ENCODE assay signal across 16 cellular contexts in the genomic region with DNA sequence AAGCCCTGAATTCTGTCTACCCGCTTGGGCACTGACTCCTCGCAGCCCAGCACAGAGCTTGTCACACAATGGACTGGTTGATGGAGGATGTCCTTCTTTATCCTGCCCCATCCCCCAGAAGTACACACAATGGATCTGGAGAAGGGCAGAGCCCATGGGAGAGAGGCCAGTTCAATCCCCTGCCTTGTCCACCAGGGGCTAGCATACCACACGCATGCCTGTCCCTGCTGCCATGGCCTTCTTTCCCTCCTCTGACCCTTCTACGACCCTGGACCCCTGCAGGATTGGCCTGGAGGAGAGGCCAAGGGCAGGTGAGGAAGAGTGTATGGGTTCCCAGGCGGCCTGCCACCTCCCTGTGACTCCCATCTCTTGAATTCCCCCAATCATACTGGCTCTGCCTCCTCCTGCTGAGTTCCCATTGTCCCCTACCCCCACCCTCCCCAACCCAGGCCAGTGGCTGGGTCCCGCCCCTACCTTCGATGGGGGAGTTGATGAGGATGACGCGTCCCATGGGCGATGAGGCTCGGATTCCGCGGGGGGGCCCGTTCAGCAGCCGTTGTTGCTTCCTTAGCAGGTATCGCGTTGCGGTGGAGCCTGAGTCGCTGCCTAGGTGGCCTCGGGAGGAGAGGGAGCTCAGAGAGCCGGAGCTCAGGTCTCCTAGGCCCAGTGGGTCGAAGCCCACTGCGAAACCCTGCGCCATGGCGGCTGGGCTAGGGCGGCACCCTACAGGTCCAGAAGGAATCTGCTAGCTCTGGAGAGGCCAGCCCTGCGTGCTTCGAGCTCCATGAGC. TPM values are rescaled to one million over a fixed set of nuclear protein-coding genes. Genes with fewer than 3 reads are reported as not detected.
A peak's percentile ranks its signal among the peaks of the same experiment; 100 is the strongest.
DNase-seq lines count a peak whose midpoint lies in the region; ATAC-seq, FAIRE-seq and TF ChIP-seq lines count a peak whose summit lies in the region.
"Had no signal": no experiment of that assay in that cellular context is flagged by ENCODE, and none has a peak within 500 bp of the region (broad histone marks: within the 10 kb centered on the region; RNA-seq: fewer than 3 reads in every experiment).

No MANE protein-coding gene starts in this region.

- POLR2A ChIA-PET in BJ (lab: Charles Lee) = no interaction called here

- CTCF ChIA-PET in BJ (lab: Yijun Ruan, JAX) = interaction anchor here (1.5 to 15.1 kb wide), 7 partner anchors 12 to 36 kb away, joined by 3 to 194 read pairs (median 27); partner anchors contain the start of gene KAZALD1

- TF ChIP-seq CTCF in BJ (IDR thresholded peaks at IDR 0.05; ENCODE audit: insufficient read depth, low read depth, low read length) (peak; percentile 20; the same call in 1 of the 2 replicates), astrocyte of the spinal cord (IDR thresholded peaks at IDR 0.05; ENCODE audit: low read depth, low read length) (peak; percentile 25)

- H3K4me3 ChIP-seq in BJ (ENCODE audit: low read depth, low read length) (no peak overlapping the region), H7 (ENCODE audit: insufficient read depth, low read depth, low read length) (no peak overlapping the region), astrocyte of the spinal cord (ENCODE audit: low read depth, low read length) (no peak overlapping the region), iPS-18c (ENCODE audit: insufficient read depth, low read depth, low read length) (peak overlapping the region; percentile 24; the same call in 1 of the 2 replicates)
- H3K4me3 ChIP-seq: lung had no signal

- ATAC-seq in HG02610 (IDR thresholded peaks at IDR 0.05; ENCODE audit: unreplicated experiment) (no peak), GM18907 (IDR thresholded peaks at IDR 0.05; ENCODE audit: unreplicated experiment) (no peak)
- ATAC-seq: CD8-positive, alpha-beta T cell; stimulated activated effector memory CD8-positive, alpha-beta T cell treated with anti-CD3 and anti-CD28 coated beads, Interleukin-12 subunit alpha, Interleukin-12 subunit beta, amount 100 ng/mL, for 72 hours had no signal

- FAIRE-seq in GM12891 (lab: Jason Lieb, UNC) = no peak
- FAIRE-seq: frontal cortex had no signal

- H3K36me3 ChIP-seq in BJ (ENCODE audit: control insufficient read depth, insufficient read depth, low read length) (peaks cover under 1% of the 10 kb centered on the region; the same call in 1 of the 2 replicates), H7 (replicated peaks; ENCODE audit: control insufficient read depth, insufficient read depth, low read length) (no peaks in the 10 kb centered on the region)
- H3K36me3 ChIP-seq: ovary had no signal

- no peaks in the 10 kb centered on the region for H3K9me3 ChIP-seq in iPS-18c (ENCODE audit: control insufficient read depth, insufficient read depth, low read length)
- H3K9me3 ChIP-seq: ovary had no signal

- in situ Hi-C loops in astrocyte of the spinal cord (cut with HindIII; ENCODE audit: low sequenced_read_pairs) = no loop called here

- no peak for DNase-seq in BJ (ENCODE audit: low read depth)
- peak; percentile 78 for DNase-seq in H7
- DNase-seq in astrocyte of the spinal cord (ENCODE audit: low read depth, low spot score) = no peak
- DNase-seq in GM12891 (ENCODE audit: insufficient read length, low spot score) = no peak
- DNase-seq in GM19240 (ENCODE audit: insufficient read length, low spot score) = no peak
- DNase-seq: activated CD4-positive, alpha-beta T cell treated with anti-CD3 and anti-CD28 coated beads, Interleukin-2, amount 50 U/mL, for 4 hours; CD8-positive, alpha-beta T cell; cerebellar nuclear complex; NCI-H1436 treated with DMSO at 0.1 percent for 48 hours had no signal

- H3K27me3 ChIP-seq in BJ (ENCODE audit: control insufficient read depth, insufficient read depth, low read length) = 0 out of 2 replicates have a peak, but pooled peaks cover 2% of the 10 kb centered on the region
- H3K27me3 ChIP-seq in H7 (ENCODE audit: control insufficient read depth, insufficient read depth, low read length) = peaks cover 28% of the 10 kb centered on the region
- H3K27me3 ChIP-seq: ovary had no signal

- no peak for TF ChIP-seq POLR2A in GM12891 (IDR thresholded peaks at IDR 0.05; ENCODE audit: low read depth, low read length)

TF ChIP-seq in GM12891, 5 proteins besides CTCF, POLR2A, EP300 and RAD21:
- TF ChIP-seq SPI1 (IDR thresholded peaks at IDR 0.05; ENCODE audit: low read depth, low read length) = no peak

RNA-seq across cellular contexts. Expression of gene PDZD7, which starts 1.2 kb away (rescaled TPM):
- 0.53 and 0.86 TPM in 2 replicates for polyA plus RNA-seq in BJ (2011; rRNA removed)
- 0.26 and 0.57 TPM in 2 replicates for polyA minus RNA-seq in BJ (2011; rRNA and poly(A)+ RNA removed)
- 2.3 and 5.1 TPM in 2 replicates for total RNA-seq in H7 (2014; rRNA removed; shearing (Covaris generic))
- polyA plus RNA-seq in GM12891 (2012; ENCODE audit: low read depth, missing spikeins) = 0.03 TPM

RNA-seq across cellular contexts. Expression of gene SFXN3, which starts 1.3 kb away (rescaled TPM):
- polyA plus RNA-seq in BJ (2011; rRNA removed) = 100 and 125 TPM in 2 replicates
- 93.5 and 151 TPM in 2 replicates for polyA minus RNA-seq in BJ (2011; rRNA and poly(A)+ RNA removed)
- total RNA-seq in H7 (2014; rRNA removed; shearing (Covaris generic)) = 4.1 and 5.6 TPM in 2 replicates
- polyA plus RNA-seq in GM12891 (2012; ENCODE audit: low read depth, missing spikeins) = 0.46 TPM

RNA-seq across cellular contexts. Expression of gene LZTS2, which starts 30.1 kb away (rescaled TPM):
- polyA plus RNA-seq in BJ (2011; rRNA removed) = 47.5 and 81.5 TPM in 2 replicates
- polyA minus RNA-seq in BJ (2011; rRNA and poly(A)+ RNA removed) = 50.0 and 80.8 TPM in 2 replicates
- 107 and 108 TPM in 2 replicates for total RNA-seq in H7 (2014; rRNA removed; shearing (Covaris generic))
- 14.1 TPM for polyA plus RNA-seq in GM12891 (2012; ENCODE audit: low read depth, missing spikeins)

RNA-seq across cellular contexts. Expression of gene KAZALD1, which starts 32.1 kb away (rescaled TPM):
- polyA plus RNA-seq in BJ (2011; rRNA removed) = 21.4 and 32.4 TPM in 2 replicates
- 18.1 and 21.5 TPM in 2 replicates for polyA minus RNA-seq in BJ (2011; rRNA and poly(A)+ RNA removed)
- 11.9 and 22.0 TPM in 2 replicates for total RNA-seq in H7 (2014; rRNA removed; shearing (Covaris generic))
- 1.2 TPM for polyA plus RNA-seq in GM12891 (2012; ENCODE audit: low read depth, missing spikeins)
- total RNA-seq: CD8-positive, alpha-beta T cell had no signal

RNA-seq across cellular contexts. Expression of gene TWNK, which starts 42.4 kb away (rescaled TPM):
- polyA plus RNA-seq in BJ (2011; rRNA removed) = 4.7 and 5.5 TPM in 2 replicates
- polyA minus RNA-seq in BJ (2011; rRNA and poly(A)+ RNA removed) = 4.6 and 5.9 TPM in 2 replicates
- 16.0 and 19.2 TPM in 2 replicates for total RNA-seq in H7 (2014; rRNA removed; shearing (Covaris generic))
- polyA plus RNA-seq in GM12891 (2012; ENCODE audit: low read depth, missing spikeins) = 15.0 TPM
